In the genomic region with DNA sequence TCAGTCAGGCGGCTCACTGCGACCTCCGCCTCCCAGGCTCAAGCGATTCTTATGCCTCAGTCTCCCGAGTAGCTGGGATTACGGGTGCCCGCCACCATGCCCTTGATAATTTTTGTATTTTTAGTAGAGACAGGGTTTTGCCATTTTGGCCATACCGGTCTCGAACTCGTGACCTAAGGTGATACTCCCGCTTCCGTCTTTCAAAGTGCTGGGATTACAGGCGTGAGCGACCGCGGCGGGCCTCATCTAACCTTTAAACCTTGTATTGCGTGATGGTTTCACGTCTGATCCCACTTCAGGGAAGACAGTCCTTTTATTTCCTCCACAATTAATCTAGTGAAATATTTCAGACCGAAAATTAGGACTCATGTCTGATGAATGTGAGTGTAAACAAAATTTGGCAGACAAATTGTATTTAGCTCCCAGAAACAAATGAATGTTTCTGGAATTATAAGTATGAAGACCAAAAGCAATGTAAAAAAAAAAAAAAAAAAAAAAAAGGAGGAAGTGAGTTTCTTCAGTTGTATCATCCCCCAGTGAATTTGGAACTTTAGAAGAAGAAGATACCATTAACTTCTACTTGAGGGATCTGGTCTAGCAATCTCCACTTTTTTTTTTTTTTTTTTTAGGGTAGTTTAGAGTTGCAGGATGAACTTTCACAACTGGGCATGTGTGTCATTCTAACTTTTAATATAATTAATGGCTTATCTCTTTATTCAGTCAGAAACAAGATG, we compare ENCODE assay signal across 9 cellular contexts. TPM values are rescaled to one million over a fixed set of nuclear protein-coding genes. Genes with fewer than 3 reads are reported as not detected.
DNase-seq lines count a peak whose midpoint lies in the region; ATAC-seq and TF ChIP-seq lines count a peak whose summit lies in the region.
"Had no signal": no experiment of that assay in that cellular context is flagged by ENCODE, and none has a peak within 500 bp of the region (broad histone marks: within the 10 kb centered on the region; RNA-seq: fewer than 3 reads in every experiment).

No MANE protein-coding gene starts in this region.

- peak overlapping the region; percentile 87 for H3K4me3 Mint-ChIP-seq in activated CD4-positive, alpha-beta memory T cell treated with anti-CD3 and anti-CD28 coated beads for 36 hours
- peak overlapping the region; percentile 99 for H3K4me3 Mint-ChIP-seq in memory B cell

- DNase-seq in BE2C (no peak), HFF-Myc (ENCODE audit: extremely low read depth, low read depth) (no peak), memory B cell (ENCODE audit: low spot score in 2 of 2) (no peak), DMS153 treated with DMSO at 0.1 percent for 48 hours (lab: John Stamatoyannopoulos, UW; ENCODE audit: unreplicated experiment) (no peak)
- no peak for DNase-seq in activated CD4-positive, alpha-beta memory T cell treated with anti-CD3 and anti-CD28 coated beads for 36 hours
- DNase-seq in stimulated activated CD4-positive, alpha-beta T cell treated with anti-CD3 and anti-CD28 coated beads, Interleukin-4, amount 100 ng/mL, for 1 hour, result no peak
- DNase-seq: NCI-H345 had no signal

- peak overlapping the region; percentile 75 for H3K4me3 ChIP-seq in BE2C (ENCODE audit: low read depth, low read length)
- peak overlapping the region; percentile 96 for H3K4me3 ChIP-seq in HFF-Myc (replicated peaks; ENCODE audit: low read depth, low read length)

- no peaks in the 10 kb centered on the region for H3K27me3 ChIP-seq in BE2C

- no peak for TF ChIP-seq CTCF in BE2C (IDR thresholded peaks at IDR 0.05; ENCODE audit: low read depth, low read length)
- TF ChIP-seq CTCF in HFF-Myc (IDR thresholded peaks at IDR 0.05; ENCODE audit: low read depth, low read length, missing control alignments), result no peak

- H3K4me1 Mint-ChIP-seq in activated CD4-positive, alpha-beta memory T cell treated with anti-CD3 and anti-CD28 coated beads for 36 hours (ENCODE audit: low read depth), result peaks cover 33% of the 10 kb centered on the region
- peaks cover 18% of the 10 kb centered on the region for H3K4me1 Mint-ChIP-seq in memory B cell

- ATAC-seq in memory B cell (ENCODE audit: low read depth), result no peak
- ATAC-seq in HG02763 (IDR thresholded peaks at IDR 0.05; ENCODE audit: unreplicated experiment), result no peak
- ATAC-seq in HG03280 (IDR thresholded peaks at IDR 0.05; ENCODE audit: unreplicated experiment), result no peak

- no peaks in the 10 kb centered on the region for H3K9me3 ChIP-seq in BE2C

- POLR2A ChIA-PET in activated CD4-positive, alpha-beta memory T cell treated with anti-CD3 and anti-CD28 coated beads for 36 hours (lab: Charles Lee), result no interaction called here

- H3K9me3 Mint-ChIP-seq in activated CD4-positive, alpha-beta memory T cell treated with anti-CD3 and anti-CD28 coated beads for 36 hours, result no peaks in the 10 kb centered on the region
- H3K9me3 Mint-ChIP-seq in memory B cell, result no peaks in the 10 kb centered on the region

- peaks cover 17% of the 10 kb centered on the region for H3K36me3 Mint-ChIP-seq in activated CD4-positive, alpha-beta memory T cell treated with anti-CD3 and anti-CD28 coated beads for 36 hours
- H3K36me3 Mint-ChIP-seq in memory B cell, result peaks cover 4% of the 10 kb centered on the region

- no peaks in the 10 kb centered on the region for H3K27me3 Mint-ChIP-seq in activated CD4-positive, alpha-beta memory T cell treated with anti-CD3 and anti-CD28 coated beads for 36 hours
- no peaks in the 10 kb centered on the region for H3K27me3 Mint-ChIP-seq in memory B cell

- H3K36me3 ChIP-seq in BE2C, result peaks cover 32% of the 10 kb centered on the region

- H3K4me1 ChIP-seq in BE2C, result no peaks in the 10 kb centered on the region; the same call in 1 of the 2 replicates

- intact Hi-C loops in activated CD4-positive, alpha-beta memory T cell treated with anti-CD3 and anti-CD28 coated beads for 36 hours (cut with micrococcal nuclease), result loop anchor here (2.0 to 10.0 kb wide), 6 partner anchors 96 to 414 kb away; a partner anchor contains a TSS

- H3K27ac Mint-ChIP-seq in activated CD4-positive, alpha-beta memory T cell treated with anti-CD3 and anti-CD28 coated beads for 36 hours, result no peak overlapping the region
- peak overlapping the region; percentile 97 for H3K27ac Mint-ChIP-seq in memory B cell

- CTCF ChIA-PET in activated CD4-positive, alpha-beta memory T cell treated with anti-CD3 and anti-CD28 coated beads for 36 hours (lab: Charles Lee), result interaction anchor here (0.6 to 2.1 kb wide), 4 partner anchors 18 to 384 kb away, joined by 3 to 7 read pairs (median 6); a partner anchor contains a TSS

RNA-seq across cellular contexts. Expression of a gene that starts 1.6 kb away (rescaled TPM):
- polyA plus RNA-seq in BE2C (2012; ENCODE audit: insufficient read depth, insufficient read length, low read depth), result 43.0 TPM
- 10 to 100 TPM; 24.1 to 31.7 TPM for total RNA-seq in activated CD4-positive, alpha-beta memory T cell treated with anti-CD3 and anti-CD28 coated beads for 36 hours
